Comparison of ENCODE assay signal across 15 cellular contexts in the genomic region with DNA sequence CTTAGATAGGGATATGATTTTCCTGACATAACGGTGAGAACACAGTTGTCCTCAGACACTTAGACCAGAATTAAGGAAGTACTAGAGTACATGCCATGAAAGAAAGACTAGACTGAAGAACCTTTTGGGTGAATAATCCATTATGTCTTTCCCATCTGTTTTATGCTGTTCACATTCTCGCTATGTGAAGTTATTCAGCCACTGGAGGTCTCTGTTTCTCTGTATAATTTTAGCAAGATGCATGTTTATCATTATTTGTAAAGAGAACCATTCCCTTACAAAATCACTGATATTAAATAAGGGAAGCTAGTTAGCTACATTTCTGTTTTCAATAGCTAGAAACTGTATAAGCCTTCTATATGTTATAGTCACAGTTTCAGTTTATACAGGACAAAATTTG.
A peak's percentile ranks its signal among the peaks of the same experiment; 100 is the strongest.
DNase-seq lines count a peak whose midpoint lies in the region; ATAC-seq and TF ChIP-seq lines count a peak whose summit lies in the region.
"Had no signal": no experiment of that assay in that cellular context is flagged by ENCODE, and none has a peak within 500 bp of the region (broad histone marks: within the 10 kb centered on the region; RNA-seq: fewer than 3 reads in every experiment).

No MANE protein-coding gene starts in this region.

- peak overlapping the region in 1 of 3 experiments; percentile 84 for H3K27ac Mint-ChIP-seq in nephron
- H3K27ac Mint-ChIP-seq: activated naive CD8-positive, alpha-beta T cell had no signal

- H3K27me3 ChIP-seq in Loucy (ENCODE audit: insufficient read depth, low read length, poor library complexity, severe bottlenecking), result no peaks in the 10 kb centered on the region
- no peaks in the 10 kb centered on the region for H3K27me3 ChIP-seq in tibial artery

- no peak overlapping the region for H3K9ac ChIP-seq in Loucy (ENCODE audit: low read depth, low read length, poor library complexity, severe bottlenecking)

- H3K9me3 Mint-ChIP-seq in nephron, result peaks cover 27% of the 10 kb centered on the region

- TF ChIP-seq CTCF in Loucy (conservative IDR thresholded peaks at IDR 0.05; ENCODE audit: low read length) (peak; percentile 22; the same call in 1 of the 2 replicates), choroid plexus epithelial cell (conservative IDR thresholded peaks at IDR 0.05; ENCODE audit: low read depth, low read length) (no peak), nephron (IDR thresholded peaks at IDR 0.05; ENCODE audit: unreplicated experiment in 3 of 3) (peak in 2 of 3 experiments; percentile 16 to 23), tibial artery (IDR thresholded peaks at IDR 0.05) (no peak)

- peaks cover 13% of the 10 kb centered on the region for H3K4me1 Mint-ChIP-seq in nephron

- no peaks in the 10 kb centered on the region for H3K79me2 ChIP-seq in Loucy (ENCODE audit: insufficient read depth, low read length)

- H3K4me3 ChIP-seq in Loucy (ENCODE audit: low read length, poor library complexity, severe bottlenecking) (no peak overlapping the region), choroid plexus epithelial cell (ENCODE audit: low read depth, low read length) (no peak overlapping the region), tibial artery (no peak overlapping the region)
- H3K4me3 ChIP-seq: GM12878, SJSA1 had no signal

- H3K4me1 ChIP-seq in Loucy (ENCODE audit: insufficient read depth, low read length, poor library complexity, severe bottlenecking), result no peaks in the 10 kb centered on the region
- peaks cover 0 to 3% (median 0%) of the 10 kb centered on the region in 4 donors for H3K4me1 ChIP-seq in tibial artery
- H3K4me1 ChIP-seq: SJSA1 had no signal

- no peaks in the 10 kb centered on the region for H3F3A ChIP-seq in Loucy (ENCODE audit: low read depth)

- no peak overlapping the region for H3K27ac ChIP-seq in tibial artery
- H3K27ac ChIP-seq: SJSA1 had no signal

- no peaks in the 10 kb centered on the region for H4K20me1 ChIP-seq in Loucy (ENCODE audit: insufficient read depth, low read length, poor library complexity, severe bottlenecking)

- H3K9me3 ChIP-seq in Loucy (ENCODE audit: insufficient read depth, low read depth, low read length) (no peaks in the 10 kb centered on the region), tibial artery (no peaks in the 10 kb centered on the region)
- H3K9me3 ChIP-seq: SJSA1 had no signal

- intact Hi-C loops in tibial artery (cut with DNase I; ENCODE audit: low total_unique reads), result no loop called here

- peaks cover 6% of the 10 kb centered on the region for H3K27me3 Mint-ChIP-seq in nephron (ENCODE audit: low read depth)

- no peaks in the 10 kb centered on the region for H3K36me3 ChIP-seq in Loucy (ENCODE audit: insufficient read depth, low read length)
- H3K36me3 ChIP-seq in tibial artery, result no peaks in the 10 kb centered on the region
- H3K36me3 ChIP-seq: SJSA1 had no signal

- peak; percentile 32 for DNase-seq in ELR (ENCODE audit: low read depth)
- peak; percentile 70 for DNase-seq in choroid plexus epithelial cell (ENCODE audit: low read depth)
- DNase-seq in tibial artery, result no peak
- no peak for DNase-seq in activated CD4-positive, CD25-positive, alpha-beta regulatory T cell treated with anti-CD3 and anti-CD28 coated beads, Interleukin-2, amount 50 U/mL, for 72 hours
- DNase-seq: cortex of kidney; left colon; NCI-H1417 treated with DMSO at 0.1 percent for 48 hours; NCI-H748 treated with DMSO at 0.1 percent for 48 hours; stimulated activated CD4-positive, alpha-beta T cell treated with anti-CD3 and anti-CD28 coated beads, Interleukin-12 subunit alpha, Interleukin-12 subunit beta, amount 100 ng/mL, for 4 hours had no signal

- no peak overlapping the region for H2AFZ ChIP-seq in Loucy (ENCODE audit: low read length)

- no peaks in the 10 kb centered on the region for H3K9me2 ChIP-seq in Loucy (replicated peaks; ENCODE audit: low read depth, low read length)

- no peak overlapping the region for H3K4me3 Mint-ChIP-seq in nephron
- H3K4me3 Mint-ChIP-seq: activated naive CD8-positive, alpha-beta T cell had no signal

- no peak for ATAC-seq in GM18858 (IDR thresholded peaks at IDR 0.05; ENCODE audit: unreplicated experiment)
- ATAC-seq: GM12878, left colon had no signal

- no peaks in the 10 kb centered on the region for H3K36me3 Mint-ChIP-seq in nephron (ENCODE audit: low read depth)
- H3K36me3 Mint-ChIP-seq: activated naive CD8-positive, alpha-beta T cell had no signal

- H3K4me2 ChIP-seq in Loucy (ENCODE audit: low read depth, low read length, poor library complexity, severe bottlenecking), result no peak overlapping the region

Comparison
In these comparisons a context has a peak if more than half of its experiments do, and no peak if none do; other contexts are left out.
1. DNase-seq: peak in ELR (single experiment) and choroid plexus epithelial cell (single experiment); none in tibial artery (0 of 2) and activated CD4-positive, CD25-positive, alpha-beta regulatory T cell treated with anti-CD3 and anti-CD28 coated beads, Interleukin-2, amount 50 U/mL, for 72 hours (single experiment).
2. CTCF ChIP-seq: peak in Loucy (single experiment) and nephron (2 of 3); none in choroid plexus epithelial cell (single experiment) and tibial artery (0 of 2).